ENCODE assay signal across 1 cellular context in genomic region chr3:16383864-16384263, GRCh38.
TF ChIP-seq lines count a peak whose summit lies in the region.

No MANE protein-coding gene starts in this region.

TF ChIP-seq in K562, 482 proteins besides CTCF, POLR2A, EP300 and RAD21:
- TF ChIP-seq ZNF134 (CRISPR knock-in tag; conservative IDR thresholded peaks at IDR 0.05) (peak; percentile 94), HDAC6 (IDR thresholded peaks at IDR 0.05; ENCODE audit: low read depth, low read length) (no peak), ESRRA (IDR thresholded peaks at IDR 0.05; ENCODE audit: borderline replicate concordance, low read depth) (no peak)
